ENCODE assay signal across 23 cellular contexts in genomic region chr2:66455490-66455889, GRCh38. TPM values are rescaled to one million over a fixed set of nuclear protein-coding genes. Genes with fewer than 3 reads are reported as not detected.
"Had no signal": no experiment of that assay in that cellular context is flagged by ENCODE, and none has a peak within 500 bp of the region (broad histone marks: within the 10 kb centered on the region; RNA-seq: fewer than 3 reads in every experiment).

No MANE protein-coding gene starts in this region.

- ATAC-seq: natural killer cell treated with Interleukin-12 subunit alpha and Interleukin-12 subunit beta and Interleukin-15 and Interleukin-18, amount 100 ng/mL, for 72 hours; sciatic nerve; stimulated activated naive CD8-positive, alpha-beta T cell treated with anti-CD3 and anti-CD28 coated beads, Interleukin-15, amount 100 ng/mL, for 72 hours; upper lobe of right lung had no signal

- H3K4me3 ChIP-seq: thyroid gland, upper lobe of right lung had no signal

- H3K4me1 ChIP-seq: thyroid gland had no signal

- H3K27ac ChIP-seq: brain microvascular endothelial cell, thyroid gland, upper lobe of right lung, VCaP had no signal

- H3K36me3 ChIP-seq: brain microvascular endothelial cell, thyroid gland had no signal

- H3K9me3 ChIP-seq: thyroid gland, upper lobe of right lung had no signal

- DNase-seq: activated CD4-positive, alpha-beta T cell treated with anti-CD3 and anti-CD28 coated beads for 4 hours; activated CD4-positive, alpha-beta T cell treated with anti-CD3 and anti-CD28 coated beads, Interleukin-2, amount 50 U/mL, for 4 hours; activated CD8-positive, alpha-beta memory T cell treated with anti-CD3 and anti-CD28 coated beads, Interleukin-2, amount 50 U/mL, for 4 hours; activated gamma-delta T cell; activated naive CD4-positive, alpha-beta T cell treated with anti-CD3 and anti-CD28 coated beads, Interleukin-2, amount 10 ng/mL, durations not matched to agents 7 days and 5 days; activated naive CD8-positive, alpha-beta T cell treated with anti-CD3 and anti-CD28 coated beads, Interleukin-2, amount 10 ng/mL, durations not matched to agents 7 days and 5 days; activated T-cell treated with anti-CD3 and anti-CD28 coated beads, Interleukin-2, amount 50 U/mL, for 1 hour; amniotic stem cell; brain microvascular endothelial cell; central memory CD4-positive, alpha-beta T cell; foreskin melanocyte; islet precursor cell; posterior cingulate gyrus; small intestine; stimulated activated CD4-positive, alpha-beta T cell treated with anti-CD3 and anti-CD28 coated beads, Interleukin-4, amount 100 ng/mL, for 24 hours; stimulated activated naive CD8-positive, alpha-beta T cell treated with anti-CD3 and anti-CD28 coated beads, Interleukin-15, amount 100 ng/mL, for 72 hours; T-helper 9 cell; thyroid gland; upper lobe of right lung had no signal

- H3K27me3 ChIP-seq: brain microvascular endothelial cell, thyroid gland, upper lobe of right lung had no signal

RNA-seq across cellular contexts. Expression of gene MEIS1, which starts 20.6 kb away (rescaled TPM):
- total RNA-seq: activated CD8-positive, alpha-beta memory T cell treated with anti-CD3 and anti-CD28 coated beads for 36 hours; activated naive CD8-positive, alpha-beta T cell treated with anti-CD3 and anti-CD28 coated beads, Interleukin-2, amount 10 ng/mL, durations not matched to agents 7 days and 5 days had no signal
